In genomic region chr17:44898768-44899073, GRCh38 we compare ENCODE assay signal across 8 cellular contexts. TPM values are rescaled to one million over a fixed set of nuclear protein-coding genes. Genes with fewer than 3 reads are reported as not detected.
DNase-seq lines count a peak whose midpoint lies in the region; ATAC-seq and TF ChIP-seq lines count a peak whose summit lies in the region.

No MANE protein-coding gene starts in this region.

- H3K4me3 Mint-ChIP-seq in activated CD8-positive, alpha-beta memory T cell treated with anti-CD3 and anti-CD28 coated beads, Interleukin-2, amount 10 ng/mL, durations not matched to agents 7 days and 5 days: peak overlapping the region; percentile 85

- TF ChIP-seq POLR2A in ovary (IDR thresholded peaks at IDR 0.05): no peak

- ATAC-seq in activated CD8-positive, alpha-beta memory T cell treated with anti-CD3 and anti-CD28 coated beads, Interleukin-2, amount 10 ng/mL, durations not matched to agents 7 days and 5 days: no peak
- ATAC-seq in GM21576 (IDR thresholded peaks at IDR 0.05; ENCODE audit: unreplicated experiment): no peak

- H3K27ac Mint-ChIP-seq in activated CD8-positive, alpha-beta memory T cell treated with anti-CD3 and anti-CD28 coated beads, Interleukin-2, amount 10 ng/mL, durations not matched to agents 7 days and 5 days: peak overlapping the region; percentile 99

- H3K4me3 ChIP-seq in ovary: peak overlapping the region; percentile 73

- H3K27ac ChIP-seq in epithelial cell of prostate (peak overlapping the region; percentile 83), ovary (peak overlapping the region in 1 of 2 donors; percentile 93)

- no peaks in the 10 kb centered on the region for H3K9me3 Mint-ChIP-seq in activated CD8-positive, alpha-beta memory T cell treated with anti-CD3 and anti-CD28 coated beads, Interleukin-2, amount 10 ng/mL, durations not matched to agents 7 days and 5 days (ENCODE audit: low read depth)

- whole genome bisulfite sequencing in ovary, 3 donors: 0 to 1% (median 0%) methylated on average over 7 of the region's 7 CpGs

- peaks cover 11% of the 10 kb centered on the region for H3K36me3 Mint-ChIP-seq in activated CD8-positive, alpha-beta memory T cell treated with anti-CD3 and anti-CD28 coated beads, Interleukin-2, amount 10 ng/mL, durations not matched to agents 7 days and 5 days

- H3K4me1 ChIP-seq in ovary (ENCODE audit: insufficient read depth): peaks cover 4% of the 10 kb centered on the region

- no peaks in the 10 kb centered on the region for H3K27me3 ChIP-seq in ovary

- no peak for TF ChIP-seq EP300 in ovary (IDR thresholded peaks at IDR 0.05)

- intact Hi-C loops in ovary (cut with DNase I): no loop called here

- H3K27me3 Mint-ChIP-seq in activated CD8-positive, alpha-beta memory T cell treated with anti-CD3 and anti-CD28 coated beads, Interleukin-2, amount 10 ng/mL, durations not matched to agents 7 days and 5 days: peaks cover 8% of the 10 kb centered on the region

- H3K36me3 ChIP-seq in ovary: no peaks in the 10 kb centered on the region

- peak; percentile 53 for DNase-seq in activated CD8-positive, alpha-beta memory T cell treated with anti-CD3 and anti-CD28 coated beads, Interleukin-2, amount 10 ng/mL, durations not matched to agents 7 days and 5 days
- no peak for DNase-seq in activated CD8-positive, alpha-beta memory T cell treated with anti-CD3 and anti-CD28 coated beads for 24 hours
- peak; percentile 44 for DNase-seq in SIG-M5 (lab: John Stamatoyannopoulos, UW)
- DNase-seq in epithelial cell of prostate (ENCODE audit: low read depth, low spot score): no peak
- DNase-seq in ovary: no peak
- no peak for DNase-seq in kidney tubule cell (ENCODE audit: low spot score)
- no peak for DNase-seq in NCI-H2029 treated with DMSO at 0.1 percent for 48 hours (lab: John Stamatoyannopoulos, UW)

- H3K4me1 Mint-ChIP-seq in activated CD8-positive, alpha-beta memory T cell treated with anti-CD3 and anti-CD28 coated beads, Interleukin-2, amount 10 ng/mL, durations not matched to agents 7 days and 5 days: peaks cover 29% of the 10 kb centered on the region

- CTCF ChIA-PET in activated CD8-positive, alpha-beta memory T cell treated with anti-CD3 and anti-CD28 coated beads, Interleukin-2, amount 10 ng/mL, durations not matched to agents 7 days and 5 days (lab: Charles Lee): interaction anchor here (0.9 to 3.5 kb wide), 11 partner anchors 9 to 237 kb away, joined by 3 to 12 read pairs (median 6); partner anchors contain the start of gene ACBD4

- H3K9me3 ChIP-seq in ovary: no peaks in the 10 kb centered on the region

- no peak for TF ChIP-seq CTCF in ovary (IDR thresholded peaks at IDR 0.05)

RNA-seq across cellular contexts. Expression of gene EFTUD2, which starts 0.5 kb away (rescaled TPM):
- 100 to 1,000 TPM; 134 to 178 TPM for total RNA-seq in activated CD8-positive, alpha-beta memory T cell treated with anti-CD3 and anti-CD28 coated beads, Interleukin-2, amount 10 ng/mL, durations not matched to agents 7 days and 5 days
- total RNA-seq in ovary: 10 to 100 TPM; 28.4 to 78.7 (median 62.5) TPM
- 100 to 1,000 TPM in 1 of 2 donors, 10 to 100 TPM in 1; 22.2 to 111 TPM for polyA plus RNA-seq in ovary

RNA-seq across cellular contexts. Expression of gene GFAP, which starts 16.6 kb away (rescaled TPM):
- total RNA-seq in activated CD8-positive, alpha-beta memory T cell treated with anti-CD3 and anti-CD28 coated beads, Interleukin-2, amount 10 ng/mL, durations not matched to agents 7 days and 5 days: not detected
- 1 to 10 TPM in 2 of 7 donors, under 1 TPM in 4, not detected in 1; 0.08 to 1.8 (median 0.49) TPM for total RNA-seq in ovary
- under 1 TPM; 0.27 to 0.97 TPM for polyA plus RNA-seq in ovary

RNA-seq across cellular contexts. Expression of gene KIF18B, which starts 48.9 kb away (rescaled TPM):
- 100 to 1,000 TPM in 1 of 2 experiments, 10 to 100 TPM in 1; 86.7 to 117 TPM for total RNA-seq in activated CD8-positive, alpha-beta memory T cell treated with anti-CD3 and anti-CD28 coated beads, Interleukin-2, amount 10 ng/mL, durations not matched to agents 7 days and 5 days
- under 1 TPM in 4 of 7 donors, not detected in 3; 0.10 to 0.79 (median 0.20) TPM for total RNA-seq in ovary
- under 1 TPM; 0.13 to 0.19 TPM for polyA plus RNA-seq in ovary

RNA-seq across cellular contexts. Expression of gene HIGD1B, which starts 51.0 kb away (rescaled TPM):
- total RNA-seq in activated CD8-positive, alpha-beta memory T cell treated with anti-CD3 and anti-CD28 coated beads, Interleukin-2, amount 10 ng/mL, durations not matched to agents 7 days and 5 days: not detected
- 1 to 10 TPM; 1.1 to 5.6 (median 2.0) TPM for total RNA-seq in ovary
- 1 to 10 TPM; 6.3 to 6.8 TPM for polyA plus RNA-seq in ovary

Comparison
In these comparisons a context has a peak if more than half of its experiments do, and no peak if none do; other contexts are left out.
1. DNase-seq: peak in activated CD8-positive, alpha-beta memory T cell treated with anti-CD3 and anti-CD28 coated beads, Interleukin-2, amount 10 ng/mL, durations not matched to agents 7 days and 5 days (single experiment) and SIG-M5 (single experiment); none in activated CD8-positive, alpha-beta memory T cell treated with anti-CD3 and anti-CD28 coated beads for 24 hours (single experiment), epithelial cell of prostate (single experiment), ovary (0 of 5), kidney tubule cell (single experiment) and NCI-H2029 treated with DMSO at 0.1 percent for 48 hours (single experiment).
2. RNA of gene KIF18B, which starts 48.9 kb away (total RNA-seq): 86.7 to 117 TPM in activated CD8-positive, alpha-beta memory T cell treated with anti-CD3 and anti-CD28 coated beads, Interleukin-2, amount 10 ng/mL, durations not matched to agents 7 days and 5 days; 0.10 to 0.79 TPM in ovary; every median in the first group is over 10 times any median in the second.